20 cellular contexts compared by ENCODE assay signal in genomic region chr1:207033302-207033701, GRCh38.
DNase-seq lines count a peak whose midpoint lies in the region; ATAC-seq, FAIRE-seq and TF ChIP-seq lines count a peak whose summit lies in the region.
"Had no signal": no experiment of that assay in that cellular context is flagged by ENCODE, and none has a peak within 500 bp of the region (broad histone marks: within the 10 kb centered on the region; RNA-seq: fewer than 3 reads in every experiment).

No MANE protein-coding gene starts in this region.

- no peaks in the 10 kb centered on the region for H3K9me3 ChIP-seq in muscle layer of duodenum (ENCODE audit: control insufficient read depth in 1 of 2, low read length in 2 of 2)

- no peaks in the 10 kb centered on the region for H3K27me3 ChIP-seq in muscle layer of duodenum (ENCODE audit: low read depth, low read length)

- DNase-seq in DMS53 (lab: John Stamatoyannopoulos, UW): peak; percentile 55
- no peak for DNase-seq in DMS53 treated with DMSO at 0.1 percent for 48 hours (lab: John Stamatoyannopoulos, UW; ENCODE audit: unreplicated experiment)
- DNase-seq in epithelial cell of prostate (ENCODE audit: low read depth, low spot score): no peak
- no peak for DNase-seq in NCI-H446 treated with DMSO at 0.1 percent for 48 hours (lab: John Stamatoyannopoulos, UW)
- DNase-seq in D721Med (ENCODE audit: insufficient read length, low spot score): no peak
- DNase-seq: 8988T; activated CD4-positive, alpha-beta T cell treated with anti-CD3 and anti-CD28 coated beads, Interleukin-2, amount 10 ng/mL, durations not matched to agents 7 days and 5 days; activated CD8-positive, alpha-beta memory T cell treated with anti-CD3 and anti-CD28 coated beads, Interleukin-2, amount 50 U/mL, for 4 hours; activated effector memory CD4-positive, alpha-beta T cell treated with anti-CD3 and anti-CD28 coated beads, Interleukin-2, amount 50 U/mL, for 16 hours; activated naive CD8-positive, alpha-beta T cell treated with anti-CD3 and anti-CD28 coated beads, Interleukin-2, amount 50 U/mL, for 24 hours; nephron progenitor cell; posterior cingulate gyrus; SHP77 treated with DMSO at 0.1 percent for 48 hours; stimulated activated CD4-positive, alpha-beta T cell treated with anti-CD3 and anti-CD28 coated beads, Interleukin-2, amount 100 ng/mL, for 24 hours; stimulated activated naive B cell treated with anti-CD40 and anti-IgM and Interleukin-4, amounts not matched to agents 10 μg/mL and 1 μg/mL and 100 μg/mL, for 72 hours had no signal

- no peak overlapping the region for H3K4me3 ChIP-seq in muscle layer of duodenum (ENCODE audit: low read depth in 1 of 2, low read length in 2 of 2)

- ATAC-seq in HG02884 (IDR thresholded peaks at IDR 0.05; ENCODE audit: unreplicated experiment): no peak
- no peak for ATAC-seq in GM21619 (IDR thresholded peaks at IDR 0.05; ENCODE audit: unreplicated experiment)
- ATAC-seq: activated naive CD8-positive, alpha-beta T cell treated with anti-CD3 and anti-CD28 coated beads, Interleukin-2, amount 50 U/mL, for 24 hours; stimulated activated naive B cell treated with anti-CD40 and anti-IgM and Interleukin-4, amounts not matched to agents 10 μg/mL and 1 μg/mL and 100 μg/mL, for 72 hours had no signal

- H3K36me3 ChIP-seq in muscle layer of duodenum (ENCODE audit: control insufficient read depth in 1 of 2, insufficient read depth in 2 of 2, low read length in 2 of 2): no peaks in the 10 kb centered on the region

- no peak for TF ChIP-seq CTCF in D721Med (IDR thresholded peaks at IDR 0.05; ENCODE audit: insufficient read depth, missing control alignments)

- no peaks in the 10 kb centered on the region for H3K4me1 ChIP-seq in muscle layer of duodenum (ENCODE audit: control insufficient read depth in 1 of 2, insufficient read depth in 2 of 2, low read length in 2 of 2)

- H3K27ac ChIP-seq in epithelial cell of prostate: peak overlapping the region; percentile 99
- H3K27ac ChIP-seq in muscle layer of duodenum (ENCODE audit: low read length): peak overlapping the region; percentile 11

- FAIRE-seq in D721Med (lab: Jason Lieb, UNC): no peak
- FAIRE-seq: colon, GM18507 had no signal
